8 cellular contexts compared by ENCODE assay signal in genomic region chrX:65667503-65668355, GRCh38. TPM values are rescaled to one million over a fixed set of nuclear protein-coding genes. Genes with fewer than 3 reads are reported as not detected.
DNase-seq lines count a peak whose midpoint lies in the region; ATAC-seq and TF ChIP-seq lines count a peak whose summit lies in the region.

MSN (plus strand) TSS chrX:65667654; CDS start chrX:65667842, 188 bp downstream.

- peaks cover 4 to 24% of the 10 kb centered on the region in 2 donors for H3K4me1 ChIP-seq in gastrocnemius medialis

- H3K9me3 ChIP-seq in gastrocnemius medialis = peaks cover 0 to under 1% (median 0%) of the 10 kb centered on the region in 3 donors

- DNase-seq in CD1c-positive myeloid dendritic cell (ENCODE audit: extremely low spot score) (peak; percentile 73), HK-2 (ENCODE audit: unreplicated experiment) (peak; percentile 76), amygdala (lab: John Stamatoyannopoulos, UW) (peak in 44 of 56 donors; percentile 0 to 61 (median 18)), hepatic stellate cell (ENCODE audit: low spot score) (peak; percentile 43), gastrocnemius medialis (peak; percentile 60 to 66), NCI-H2196 (lab: John Stamatoyannopoulos, UW; ENCODE audit: unreplicated experiment) (no peak)

- intact Hi-C loops in T-helper 1 cell treated with Interleukin-12 subunit alpha and Interleukin-12 subunit beta and Interleukin-4 antibody, amounts not matched to agents 30 ng/mL and 1 ng/mL, for 36 hours (cut with micrococcal nuclease) = loop anchor here (1.0 to 10.0 kb wide), 6 partner anchors 31 to 1460 kb away; partner anchors contain the start of genes AMER1 and ZC3H12B
- intact Hi-C loops in gastrocnemius medialis (cut with DNase I; ENCODE audit: low total_unique reads) = loop anchor here (1.0 kb wide), 2 partner anchors 22 to 72 kb away; no protein-coding TSS in a partner anchor

- ATAC-seq in GM19455 (IDR thresholded peaks at IDR 0.05; ENCODE audit: unreplicated experiment) (peak; percentile 88), gastrocnemius medialis (peak; percentile 75 to 83)

- H3K36me3 ChIP-seq in gastrocnemius medialis = no peaks in the 10 kb centered on the region

- peak within 1 kb of the TSS; percentile 71 to 82 (median 78) for H3K4me3 ChIP-seq in gastrocnemius medialis

- TF ChIP-seq POLR2A in gastrocnemius medialis (IDR thresholded peaks at IDR 0.05) = peak; percentile 72 to 86

- in situ Hi-C loops in gastrocnemius medialis (cut with MboI; ENCODE audit: low sequenced_read_pairs in 4 of 4) = loop anchor here in 1 of 4 donors (25.0 kb wide), 1 partner anchor 155 kb away; no protein-coding TSS in a partner anchor

- TF ChIP-seq CTCF in gastrocnemius medialis (IDR thresholded peaks at IDR 0.05 in 4 of 5, conservative IDR thresholded peaks at IDR 0.05 in 1 of 5) = peak in 1 of 5 experiments; percentile 17

- no peaks in the 10 kb centered on the region for H3K27me3 ChIP-seq in gastrocnemius medialis

- peak within 1 kb of the TSS; percentile 85 to 96 (median 95) for H3K27ac ChIP-seq in gastrocnemius medialis

RNA-seq across cellular contexts. Expression of gene MSN, which starts in this region (rescaled TPM):
- total RNA-seq in T-helper 1 cell treated with Interleukin-12 subunit alpha and Interleukin-12 subunit beta and Interleukin-4 antibody, amounts not matched to agents 30 ng/mL and 1 ng/mL, for 36 hours = 657 and 670 TPM in 2 replicates
- 10 to 100 TPM; 39.1 to 69.6 (median 59.6) TPM for total RNA-seq in gastrocnemius medialis
